Comparison of ENCODE assay signal across 16 cellular contexts in genomic region chr5:179294891-179295777, GRCh38. TPM values are rescaled to one million over a fixed set of nuclear protein-coding genes. Genes with fewer than 3 reads are reported as not detected.
DNase-seq lines count a peak whose midpoint lies in the region; ATAC-seq, FAIRE-seq and TF ChIP-seq lines count a peak whose summit lies in the region.
"Had no signal": no experiment of that assay in that cellular context is flagged by ENCODE, and none has a peak within 500 bp of the region (broad histone marks: within the 10 kb centered on the region; RNA-seq: fewer than 3 reads in every experiment).

No MANE protein-coding gene starts in this region.

- H3K27ac ChIP-seq in SK-N-SH (ENCODE audit: low read depth in 2 of 2, low read length in 1 of 2) (peak overlapping the region in 1 of 2 experiments; percentile 98; a peak in 2 of 4 replicates), H1 (ENCODE audit: low read depth, low read length) (no peak overlapping the region), mesodermal cell (ENCODE audit: low read depth, low read length, severe bottlenecking) (peak overlapping the region; percentile 23), upper lobe of right lung (no peak overlapping the region)
- H3K27ac ChIP-seq: WERI-Rb-1 had no signal

- H3K9me3 Mint-ChIP-seq in T-helper 2 cell treated with Interferon-gamma antibody and Interleukin-4, amounts not matched to agents 5 μg/mL and 100 μg/mL, for 36 hours = no peaks in the 10 kb centered on the region
- H3K9me3 Mint-ChIP-seq: dendritic cell treated with granulocyte-macrophage colony-stimulating factor and Interleukin-4, amounts not matched to agents 40 ng/mL and 50 ng/mL, for 4 days had no signal

- no peak overlapping the region for H3K56ac ChIP-seq in H1 (replicated peaks; ENCODE audit: insufficient read length, low read depth, low read length)

- H3K4me3 Mint-ChIP-seq in T-helper 2 cell treated with Interferon-gamma antibody and Interleukin-4, amounts not matched to agents 5 μg/mL and 100 μg/mL, for 36 hours = no peak overlapping the region
- H3K4me3 Mint-ChIP-seq: activated naive CD8-positive, alpha-beta T cell; dendritic cell treated with granulocyte-macrophage colony-stimulating factor and Interleukin-4, amounts not matched to agents 40 ng/mL and 50 ng/mL, for 4 days; naive thymus-derived CD4-positive, alpha-beta T cell had no signal

- H3K23me2 ChIP-seq in H1 (ENCODE audit: low read depth, low read length) = no peaks in the 10 kb centered on the region

- no peaks in the 10 kb centered on the region for H3K9me2 ChIP-seq in SK-N-SH

- H3K36me3 ChIP-seq in SK-N-SH (replicated peaks in 1 of 2; ENCODE audit: control insufficient read depth in 1 of 2, insufficient read depth in 2 of 2, low read length in 1 of 2) (no peaks in the 10 kb centered on the region), H1 (ENCODE audit: control insufficient read depth in 2 of 4, insufficient read depth in 4 of 4, low read length in 3 of 4) (no peaks in the 10 kb centered on the region), mesodermal cell (ENCODE audit: control insufficient read depth, insufficient read depth, low read length) (no peaks in the 10 kb centered on the region), upper lobe of right lung (no peaks in the 10 kb centered on the region)
- H3K36me3 ChIP-seq: WERI-Rb-1 had no signal

- H2BK20ac ChIP-seq in H1 (ENCODE audit: low read length) = no peak overlapping the region

- TF ChIP-seq CTCF in SK-N-SH (IDR thresholded peaks at IDR 0.05) (no peak), H1 (IDR thresholded peaks at IDR 0.05; ENCODE audit: control extremely low read depth in 1 of 3, insufficient read depth in 1 of 3, low read depth in 1 of 3, low read length in 3 of 3) (no peak), upper lobe of right lung (IDR thresholded peaks at IDR 0.05) (no peak)

- H3K4me3 ChIP-seq in SK-N-SH (ENCODE audit: low read depth in 2 of 2, low read length in 1 of 2) = no peak overlapping the region
- H3K4me3 ChIP-seq in H1 (ENCODE audit: extremely low read depth in 1 of 4, insufficient read depth in 2 of 4, low read depth in 3 of 4, low read length in 4 of 4) = no peak overlapping the region
- no peak overlapping the region for H3K4me3 ChIP-seq in mesodermal cell (ENCODE audit: extremely low read depth, insufficient read depth, low read length, poor library complexity, severe bottlenecking)
- no peak overlapping the region for H3K4me3 ChIP-seq in upper lobe of right lung
- H3K4me3 ChIP-seq: smooth muscle cell had no signal

- no peak for TF ChIP-seq POLR2A in H1 (IDR thresholded peaks at IDR 0.05; ENCODE audit: control extremely low read depth in 1 of 2, low read depth in 2 of 2, low read length in 2 of 2)

- H3K9me3 ChIP-seq in SK-N-SH = no peaks in the 10 kb centered on the region
- H3K9me3 ChIP-seq in H1 (ENCODE audit: insufficient read depth in 2 of 2, low read depth in 1 of 2, low read length in 1 of 2) = no peaks in the 10 kb centered on the region
- peaks cover 3% of the 10 kb centered on the region for H3K9me3 ChIP-seq in mesodermal cell (ENCODE audit: control insufficient read depth, low read length)
- no peaks in the 10 kb centered on the region for H3K9me3 ChIP-seq in upper lobe of right lung

- peak overlapping the region; percentile 62 for H4K8ac ChIP-seq in H1 (ENCODE audit: extremely low read depth, insufficient read depth, low read length)

- FAIRE-seq in H1 (lab: Jason Lieb, UNC) = no peak

- ATAC-seq in SK-N-SH treated with all-trans-retinoic acid at 6 μM for 48 hours = no peak; the same call in 2 of the 3 replicates
- no peak for ATAC-seq in upper lobe of right lung
- ATAC-seq: naive thymus-derived CD4-positive, alpha-beta T cell had no signal

- H4K5ac ChIP-seq in H1 (ENCODE audit: insufficient read length, low read depth, low read length) = no peak overlapping the region

- H4K91ac ChIP-seq in H1 (replicated peaks; ENCODE audit: insufficient read length, low read length) = no peak overlapping the region

- H3K79me1 ChIP-seq in H1 (ENCODE audit: low read depth, low read length) = no peaks in the 10 kb centered on the region; the same call in 1 of the 2 replicates

- DNase-seq in SK-N-SH (peak; percentile 80), H1 (ENCODE audit: low read depth in 1 of 2, low spot score in 2 of 2) (no peak), upper lobe of right lung (peak; percentile 51), NCI-H1694 (lab: John Stamatoyannopoulos, UW) (no peak), medulla oblongata (ENCODE audit: extremely low spot score) (no peak)
- DNase-seq in T-helper 2 cell treated with Interferon-gamma antibody and Interleukin-4, amounts not matched to agents 5 μg/mL and 100 μg/mL, for 36 hours (ENCODE audit: low spot score) = no peak
- DNase-seq: KBM-7; naive thymus-derived CD4-positive, alpha-beta T cell; NCI-H2081; WERI-Rb-1 had no signal

- no peak overlapping the region for H3K18ac ChIP-seq in H1 (ENCODE audit: extremely low read depth, low read length)

- no peak overlapping the region for H2BK120ac ChIP-seq in H1 (replicated peaks; ENCODE audit: low read depth, low read length)

- H3F3A ChIP-seq in SK-N-SH (replicated peaks; ENCODE audit: insufficient read depth) = no peaks in the 10 kb centered on the region

- H3K4ac ChIP-seq in H1 (replicated peaks; ENCODE audit: insufficient read length, low read depth, low read length) = no peak overlapping the region

- CTCF ChIA-PET in SK-N-SH (lab: Yijun Ruan, JAX) (interaction anchor here (1.5 to 1.7 kb wide), 3 partner anchors 23 to 48 kb away, joined by 3 to 4 read pairs (median 3); no protein-coding TSS in a partner anchor), H1 (lab: Charles Lee; ENCODE audit: partially characterized antibody) (no interaction called here)

- 39% methylated on average over 18 of the region's 19 CpGs for WGBS in SK-N-SH (ENCODE audit: low lambda C conversion rate)
- 87% methylated on average over 19 of the region's 19 CpGs; no CpG with 5 or more reads in 1 of the 2 experiments for WGBS in H1 (ENCODE audit: extremely low coverage in 1 of 2, insufficient coverage in 1 of 2, insufficient read length in 1 of 2, insufficient replicate concordance in 2 of 2, low coverage in 1 of 2, low lambda C conversion rate in 2 of 2, missing lambda C conversion rate in 1 of 2), 2 experiments
- 87 to 93% methylated on average over 14 to 15 of the region's 19 CpGs for WGBS in mesodermal cell (ENCODE audit: insufficient coverage in 2 of 2), 2 experiments

- 0 out of 2 replicates have a peak overlapping the region, but pooled peaks have one; percentile 9 for H2BK12ac ChIP-seq in H1 (ENCODE audit: low read depth, low read length)

- POLR2A ChIA-PET in SK-N-SH (lab: Yijun Ruan, JAX) (no interaction called here), H1 (lab: Charles Lee; ENCODE audit: partially characterized antibody) (no interaction called here)

- no peaks in the 10 kb centered on the region for H4K20me1 ChIP-seq in SK-N-SH (ENCODE audit: insufficient read depth)
- H4K20me1 ChIP-seq in H1 (replicated peaks in 1 of 2; ENCODE audit: control insufficient read depth in 1 of 2, insufficient read depth in 2 of 2, low read length in 2 of 2) = peaks cover 0 to 3% of the 10 kb centered on the region in 2 experiments

- H2AFZ ChIP-seq in SK-N-SH (ENCODE audit: low read depth) (no peak overlapping the region), H1 (ENCODE audit: low read length) (no peak overlapping the region)

- H3K9ac ChIP-seq in SK-N-SH (no peak overlapping the region), H1 (replicated peaks in 1 of 4; ENCODE audit: extremely low read depth in 1 of 4, low read depth in 3 of 4, low read length in 3 of 4) (no peak overlapping the region)

- no peaks in the 10 kb centered on the region for H3K36me3 Mint-ChIP-seq in T-helper 2 cell treated with Interferon-gamma antibody and Interleukin-4, amounts not matched to agents 5 μg/mL and 100 μg/mL, for 36 hours (ENCODE audit: low read depth)
- H3K36me3 Mint-ChIP-seq: activated naive CD8-positive, alpha-beta T cell had no signal

- no peak overlapping the region for H3K23ac ChIP-seq in H1 (ENCODE audit: insufficient read length)

- H2AK5ac ChIP-seq in H1 (ENCODE audit: low read depth, low read length) = no peak overlapping the region

- no peak overlapping the region for H3K14ac ChIP-seq in H1 (ENCODE audit: insufficient read length)

- H2BK15ac ChIP-seq in H1 (ENCODE audit: low read length) = no peak overlapping the region

- TF ChIP-seq RAD21 in SK-N-SH (IDR thresholded peaks at IDR 0.05; ENCODE audit: low read length) (no peak), H1 (IDR thresholded peaks at IDR 0.05 in 1 of 2, conservative IDR thresholded peaks at IDR 0.05 in 1 of 2; ENCODE audit: low read depth in 2 of 2, low read length in 2 of 2) (no peak)

- no peak overlapping the region for H3K27ac Mint-ChIP-seq in T-helper 2 cell treated with Interferon-gamma antibody and Interleukin-4, amounts not matched to agents 5 μg/mL and 100 μg/mL, for 36 hours
- H3K27ac Mint-ChIP-seq: activated naive CD8-positive, alpha-beta T cell; dendritic cell treated with granulocyte-macrophage colony-stimulating factor and Interleukin-4, amounts not matched to agents 40 ng/mL and 50 ng/mL, for 4 days; naive thymus-derived CD4-positive, alpha-beta T cell had no signal

- no peak overlapping the region for H3K4me2 ChIP-seq in SK-N-SH
- H3K4me2 ChIP-seq in H1 (ENCODE audit: insufficient read depth in 1 of 2, low read depth in 2 of 2, low read length in 2 of 2) = no peak overlapping the region
- H3K4me2 ChIP-seq: smooth muscle cell had no signal

- H3K79me2 ChIP-seq in SK-N-SH (ENCODE audit: insufficient read depth) = no peaks in the 10 kb centered on the region
- H3K79me2 ChIP-seq in H1 (ENCODE audit: control insufficient read depth in 1 of 2, insufficient read depth in 2 of 2, low read length in 2 of 2) = no peaks in the 10 kb centered on the region

- H3K4me1 Mint-ChIP-seq in T-helper 2 cell treated with Interferon-gamma antibody and Interleukin-4, amounts not matched to agents 5 μg/mL and 100 μg/mL, for 36 hours (ENCODE audit: low read depth) = no peaks in the 10 kb centered on the region
- H3K4me1 Mint-ChIP-seq: naive thymus-derived CD4-positive, alpha-beta T cell had no signal

- intact Hi-C loops in upper lobe of right lung (cut with DNase I) = no loop called here

- no peaks in the 10 kb centered on the region for H3K27me3 Mint-ChIP-seq in T-helper 2 cell treated with Interferon-gamma antibody and Interleukin-4, amounts not matched to agents 5 μg/mL and 100 μg/mL, for 36 hours (ENCODE audit: low read depth)
- H3K27me3 Mint-ChIP-seq: dendritic cell treated with granulocyte-macrophage colony-stimulating factor and Interleukin-4, amounts not matched to agents 40 ng/mL and 50 ng/mL, for 4 days had no signal

- TF ChIP-seq EP300 in SK-N-SH (IDR thresholded peaks at IDR 0.05; ENCODE audit: borderline replicate concordance in 1 of 2, low read depth in 1 of 2, low read length in 1 of 2) (peak in 1 of 2 experiments; percentile 58; a peak in 2 of 4 replicates), H1 (IDR thresholded peaks at IDR 0.05; ENCODE audit: borderline replicate concordance in 1 of 2, low read depth in 2 of 2, low read length in 2 of 2) (no peak)

- H3K4me1 ChIP-seq in SK-N-SH (ENCODE audit: control insufficient read depth in 1 of 2, insufficient read depth in 2 of 2, low read depth in 1 of 2, low read length in 1 of 2) (peaks cover 0 to 75% of the 10 kb centered on the region in 2 experiments; a peak in 2 of 4 replicates), H1 (replicated peaks in 1 of 4; ENCODE audit: control insufficient read depth in 3 of 4, insufficient read depth in 4 of 4, low read length in 3 of 4) (no peaks in the 10 kb centered on the region), mesodermal cell (ENCODE audit: control insufficient read depth, insufficient read depth, low read length, poor library complexity, severe bottlenecking) (no peaks in the 10 kb centered on the region), upper lobe of right lung (no peaks in the 10 kb centered on the region)

- H3K27me3 ChIP-seq in SK-N-SH (ENCODE audit: insufficient read depth) (no peaks in the 10 kb centered on the region), H1 (replicated peaks in 1 of 4; ENCODE audit: control insufficient read depth in 3 of 4, extremely low read depth in 1 of 4, insufficient read depth in 3 of 4, low read length in 3 of 4) (no peaks in the 10 kb centered on the region), upper lobe of right lung (no peaks in the 10 kb centered on the region)

- H2BK5ac ChIP-seq in H1 (ENCODE audit: low read depth, low read length) = no peak overlapping the region

RNA-seq across cellular contexts. Expression of gene ADAMTS2, which starts 50.1 kb away (rescaled TPM):
- 0.12 and 0.57 TPM in 2 replicates for polyA plus RNA-seq in SK-N-SH (2012; rRNA removed)
- 0.21 and 0.67 TPM in 2 replicates for polyA plus RNA-seq in SK-N-SH (2012; cell fraction: cytosol; rRNA removed)
- 0.44 and 1.1 TPM in 2 replicates for polyA plus RNA-seq in SK-N-SH (2012; cell fraction: nucleus; rRNA removed)
- total RNA-seq in H1 (2021; fragmentation: NEBNext Ultra II Directional; extraction: Animal tissue kit (Norgen Biotek cat#: 25700)) = 5.2 and 7.3 TPM in 2 replicates
- polyA plus RNA-seq in H1 (2011; rRNA removed) = 6.6 and 9.6 TPM in 2 replicates
- 7.9 TPM for polyA plus RNA-seq in H1 (2011; cell fraction: cytosol; rRNA removed)
- polyA plus RNA-seq in H1 (2011; cell fraction: nucleus; rRNA removed) = 14.4 TPM
- polyA plus RNA-seq in H1 (2012, experiment 1 of 2) = 2.3 to 4.9 TPM (median 4.4 TPM) in 4 replicates
- polyA plus RNA-seq in H1 (2012, experiment 2 of 2) = 2.0 TPM
- polyA plus RNA-seq in H1 (2013, experiment 1 of 2) = 3.2 TPM
- polyA plus RNA-seq in H1 (2013, experiment 2 of 2) = 3.3 TPM
- polyA minus RNA-seq in H1 (2011; rRNA and poly(A)+ RNA removed) = 3.6 and 6.4 TPM in 2 replicates
- 3.4 TPM for polyA minus RNA-seq in H1 (2011; cell fraction: cytosol; rRNA and poly(A)+ RNA removed)
- 7.3 TPM for polyA minus RNA-seq in H1 (2011; cell fraction: nucleus; rRNA and poly(A)+ RNA removed)
- 30.5 TPM for polyA plus RNA-seq in mesodermal cell (2013, experiment 1 of 2)
- 26.1 TPM for polyA plus RNA-seq in mesodermal cell (2013, experiment 2 of 2)
- 16.4 TPM for total RNA-seq in upper lobe of right lung
- total RNA-seq: naive thymus-derived CD4-positive, alpha-beta T cell; SK-MEL-5 had no signal
- polyA plus RNA-seq: naive thymus-derived CD4-positive, alpha-beta T cell had no signal

Comparison
In these comparisons a context has a peak if more than half of its experiments do, and no peak if none do; other contexts are left out.
1. DNase-seq: peak in SK-N-SH (single experiment) and upper lobe of right lung (single experiment); none in H1 (0 of 2), NCI-H1694 (single experiment), medulla oblongata (single experiment) and T-helper 2 cell treated with Interferon-gamma antibody and Interleukin-4, amounts not matched to agents 5 μg/mL and 100 μg/mL, for 36 hours (single experiment).